11 cellular contexts compared by ENCODE assay signal in the genomic region with DNA sequence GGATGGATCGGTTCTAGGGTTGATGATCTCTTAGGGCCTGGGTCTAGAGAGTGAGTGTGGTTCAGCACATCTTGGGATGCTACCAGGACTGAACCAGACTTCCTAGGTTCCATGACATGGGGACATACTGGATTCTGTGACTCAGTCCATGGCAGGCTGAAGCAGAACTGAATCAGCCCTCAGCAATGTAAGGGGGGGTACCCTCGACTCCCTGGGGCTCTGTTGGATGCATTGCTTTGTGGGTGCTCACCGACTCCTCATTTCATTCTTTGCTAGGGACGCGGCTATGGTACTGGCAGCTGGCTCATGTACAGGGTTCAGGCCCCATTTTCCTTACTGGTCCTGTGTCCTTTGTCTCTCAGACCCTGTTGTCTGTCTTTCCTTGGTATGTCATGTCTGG. TPM values are rescaled to one million over a fixed set of nuclear protein-coding genes. Genes with fewer than 3 reads are reported as not detected.
DNase-seq lines count a peak whose midpoint lies in the region; ATAC-seq and TF ChIP-seq lines count a peak whose summit lies in the region.
"Had no signal": no experiment of that assay in that cellular context is flagged by ENCODE, and none has a peak within 500 bp of the region (broad histone marks: within the 10 kb centered on the region; RNA-seq: fewer than 3 reads in every experiment).

No MANE protein-coding gene starts in this region.

- peaks cover 25% of the 10 kb centered on the region for H3K79me2 ChIP-seq in DND-41 (ENCODE audit: insufficient read depth, low read length)

- peak overlapping the region; percentile 90 for H3K4me2 ChIP-seq in DND-41 (ENCODE audit: insufficient read depth, low read length)

- H3K9ac ChIP-seq in DND-41 (ENCODE audit: low read depth, low read length) (peak overlapping the region; percentile 87), NT2/D1 (ENCODE audit: insufficient read length, low read depth) (peak overlapping the region; percentile 26)

- H3K27me3 ChIP-seq in DND-41 (ENCODE audit: insufficient read depth, low read length, poor library complexity) (peaks cover 17% of the 10 kb centered on the region), NT2/D1 (ENCODE audit: insufficient read depth, insufficient read length) (peaks cover 2% of the 10 kb centered on the region), brain microvascular endothelial cell (replicated peaks) (no peaks in the 10 kb centered on the region)

- peaks cover 13% of the 10 kb centered on the region for H3K4me1 Mint-ChIP-seq in neural crest cell

- DNase-seq in DND-41: no peak
- DNase-seq in NT2/D1 (ENCODE audit: low read depth, low spot score): no peak
- peak; percentile 66 for DNase-seq in brain microvascular endothelial cell
- no peak for DNase-seq in neural crest cell (ENCODE audit: low read depth, low spot score)
- DNase-seq in head of caudate nucleus: no peak
- DNase-seq in mucosa of gallbladder (ENCODE audit: low spot score): no peak
- DNase-seq: left lung, NCI-H226, transverse colon had no signal

- H3K4me3 Mint-ChIP-seq in neural crest cell: peak overlapping the region; percentile 94

- H4K20me1 ChIP-seq in DND-41 (ENCODE audit: insufficient read depth, low read length): peaks cover 4% of the 10 kb centered on the region; the same call in 1 of the 2 replicates

- no peaks in the 10 kb centered on the region for H3K36me3 Mint-ChIP-seq in neural crest cell (ENCODE audit: low read depth)

- H3K4me3 ChIP-seq in DND-41 (ENCODE audit: low read depth in 1 of 2, low read length in 2 of 2): peak overlapping the region in 1 of 2 experiments; percentile 69; a peak in 3 of 4 replicates
- peak overlapping the region; percentile 22 for H3K4me3 ChIP-seq in NT2/D1 (ENCODE audit: insufficient read length, low read depth)
- H3K4me3 ChIP-seq in brain microvascular endothelial cell (ENCODE audit: low read depth, low read length): peak overlapping the region; percentile 71

- TF ChIP-seq CTCF in DND-41 (IDR thresholded peaks at IDR 0.05; ENCODE audit: borderline replicate concordance, extremely low read depth, low read length, poor library complexity, severe bottlenecking): no peak
- TF ChIP-seq CTCF in brain microvascular endothelial cell (IDR thresholded peaks at IDR 0.05; ENCODE audit: low read depth, low read length, missing control alignments): no peak
- TF ChIP-seq CTCF in neural crest cell (conservative IDR thresholded peaks at IDR 0.05): no peak

- H3K4me1 ChIP-seq in DND-41 (ENCODE audit: insufficient read depth, low read length) (peaks cover 33% of the 10 kb centered on the region), NT2/D1 (ENCODE audit: insufficient read depth, insufficient read length) (peaks cover 8% of the 10 kb centered on the region)

- intact Hi-C loops in head of caudate nucleus (cut with DNase I): no loop called here

- no peaks in the 10 kb centered on the region for H3K9me3 ChIP-seq in DND-41 (ENCODE audit: insufficient read depth, low read length, severe bottlenecking)
- H3K9me3 ChIP-seq in NT2/D1 (ENCODE audit: insufficient read depth, low read length): no peaks in the 10 kb centered on the region
- H3K9me3 ChIP-seq: left lung, transverse colon had no signal

- H3K27ac ChIP-seq in DND-41 (ENCODE audit: low read length) (peak overlapping the region; percentile 65), brain microvascular endothelial cell (peak overlapping the region; percentile 60)

- no peaks in the 10 kb centered on the region for H3K9me3 Mint-ChIP-seq in neural crest cell

- H3K27me3 Mint-ChIP-seq in neural crest cell (ENCODE audit: low read depth): peaks cover 38% of the 10 kb centered on the region

- ATAC-seq in DND-41 (ENCODE audit: insufficient read depth, low read depth) (no peak), HG03571 (IDR thresholded peaks at IDR 0.05; ENCODE audit: unreplicated experiment) (no peak), HG03159 (IDR thresholded peaks at IDR 0.05; ENCODE audit: unreplicated experiment) (no peak)

- H3K27ac Mint-ChIP-seq in neural crest cell (ENCODE audit: unreplicated experiment): peak overlapping the region; percentile 0

- in situ Hi-C loops in brain microvascular endothelial cell (cut with HindIII; ENCODE audit: low pct_ligation_motif_present, low sequenced_read_pairs): no loop called here

- H2AFZ ChIP-seq in DND-41 (ENCODE audit: low read depth, low read length): peak overlapping the region; percentile 70

- H3K36me3 ChIP-seq in DND-41 (ENCODE audit: insufficient read depth, low read length) (0 out of 2 replicates have a peak, but pooled peaks cover 3% of the 10 kb centered on the region), NT2/D1 (ENCODE audit: insufficient read depth, insufficient read length, low read length) (no peaks in the 10 kb centered on the region), brain microvascular endothelial cell (replicated peaks) (no peaks in the 10 kb centered on the region)
- H3K36me3 ChIP-seq: left lung, transverse colon had no signal

RNA-seq across cellular contexts. Expression of a gene that starts 0.7 kb away (rescaled TPM):
- total RNA-seq in neural crest cell (8.5 and 8.6 TPM in 2 replicates), mucosa of gallbladder (118 TPM)

Comparison
In these comparisons a context has a peak if more than half of its experiments do, and no peak if none do; other contexts are left out.
1. RNA of a gene that starts 0.7 kb away (total RNA-seq): 118 TPM in mucosa of gallbladder (single experiment); 8.5 to 8.6 TPM in neural crest cell; every median in the first group is over 10 times any median in the second.